Comparison of ENCODE assay signal across 17 cellular contexts in the genomic region with DNA sequence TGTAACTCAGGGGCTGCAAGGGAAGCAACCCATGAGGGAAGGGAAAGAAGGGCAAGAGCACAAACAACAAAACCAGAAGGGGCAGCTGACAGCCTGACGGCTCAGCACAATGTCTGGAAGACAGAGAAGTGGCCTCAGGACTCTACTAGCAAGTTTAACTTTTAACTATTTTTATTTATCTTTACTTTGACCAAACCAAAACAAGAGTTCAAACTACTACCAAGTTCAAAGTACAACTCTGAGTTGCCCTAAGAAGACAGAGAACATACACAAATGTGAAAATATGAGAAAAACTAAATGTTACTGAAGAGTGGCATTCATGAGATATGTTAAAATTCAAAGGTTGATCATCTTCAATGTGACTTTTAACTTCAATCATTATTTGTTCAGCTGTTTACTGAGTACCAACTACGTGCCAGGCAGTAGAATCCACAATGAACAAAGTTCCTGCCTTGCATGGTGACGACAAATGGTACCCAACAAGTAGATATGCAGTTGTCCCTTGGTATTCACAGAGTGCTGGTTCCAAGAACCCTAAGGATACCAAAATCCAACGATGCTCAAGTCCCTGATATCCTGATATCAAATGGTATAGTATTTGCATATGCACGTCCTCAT. TPM values are rescaled to one million over a fixed set of nuclear protein-coding genes. Genes with fewer than 3 reads are reported as not detected.
DNase-seq lines count a peak whose midpoint lies in the region; ATAC-seq and TF ChIP-seq lines count a peak whose summit lies in the region.
"Had no signal": no experiment of that assay in that cellular context is flagged by ENCODE, and none has a peak within 500 bp of the region (broad histone marks: within the 10 kb centered on the region; RNA-seq: fewer than 3 reads in every experiment).

No MANE protein-coding gene starts in this region.

- H2BK15ac ChIP-seq in mesenchymal stem cell (ENCODE audit: low read depth, poor library complexity, severe bottlenecking), result no peak overlapping the region

- TF ChIP-seq CTCF in heart left ventricle (IDR thresholded peaks at IDR 0.05), result no peak
- no peak for TF ChIP-seq CTCF in adrenal gland (IDR thresholded peaks at IDR 0.05)

- H3K23ac ChIP-seq in mesenchymal stem cell (ENCODE audit: low read length in 2 of 2), result no peak overlapping the region

- no peaks in the 10 kb centered on the region for H3K27me3 ChIP-seq in right cardiac atrium (ENCODE audit: control insufficient read depth, insufficient read depth)
- H3K27me3 ChIP-seq in heart left ventricle, result no peaks in the 10 kb centered on the region
- H3K27me3 ChIP-seq in adrenal gland, result no peaks in the 10 kb centered on the region
- H3K27me3 ChIP-seq in mesenchymal stem cell (ENCODE audit: control insufficient read depth in 1 of 2, insufficient read depth in 1 of 2, low read length in 2 of 2), result no peaks in the 10 kb centered on the region
- H3K27me3 ChIP-seq: MG63 had no signal

- WGBS in right cardiac atrium, result 77% methylated on average over 5 of the region's 5 CpGs
- WGBS in heart left ventricle, 4 donors, result 74 to 89% (median 86%) methylated on average over 5 of the region's 5 CpGs
- WGBS in adrenal gland, 4 donors, result 81 to 92% (median 88%) methylated on average over 5 of the region's 5 CpGs
- 94% methylated on average over 3 of the region's 5 CpGs for WGBS in mesenchymal stem cell

- H2AK5ac ChIP-seq in mesenchymal stem cell (ENCODE audit: low read length, severe bottlenecking), result peak overlapping the region; percentile 98

- no peak overlapping the region for H2BK12ac ChIP-seq in mesenchymal stem cell (ENCODE audit: low read length in 2 of 2)

- H3K9me3 ChIP-seq in right cardiac atrium (ENCODE audit: control insufficient read depth, low read length) (no peaks in the 10 kb centered on the region), heart left ventricle (no peaks in the 10 kb centered on the region), adrenal gland (replicated peaks in 1 of 3) (no peaks in the 10 kb centered on the region), mesenchymal stem cell (ENCODE audit: control insufficient read depth, low read length) (no peaks in the 10 kb centered on the region)
- H3K9me3 ChIP-seq: MG63 had no signal

- no peak overlapping the region for H4K91ac ChIP-seq in mesenchymal stem cell (ENCODE audit: low read length)

- H3K4me3 ChIP-seq in right cardiac atrium (ENCODE audit: low read length), result no peak overlapping the region
- no peak overlapping the region for H3K4me3 ChIP-seq in heart left ventricle
- no peak overlapping the region for H3K4me3 ChIP-seq in adrenal gland
- H3K4me3 ChIP-seq in mesenchymal stem cell (ENCODE audit: insufficient read depth in 1 of 2, low read depth in 1 of 2, low read length in 2 of 2), result no peak overlapping the region
- H3K4me3 ChIP-seq: GM23338, MG63 had no signal

- DNase-seq in right cardiac atrium (no peak), heart left ventricle (no peak), adrenal gland (no peak), mesenchymal stem cell (no peak), GM19240 (ENCODE audit: insufficient read length, low spot score) (no peak), COLO668 (lab: John Stamatoyannopoulos, UW; ENCODE audit: unreplicated experiment) (no peak)
- DNase-seq in activated CD4-positive, alpha-beta T cell treated with anti-CD3 and anti-CD28 coated beads, Interleukin-2, amount 50 U/mL, for 48 hours, result no peak
- DNase-seq: AML-193, GF-D8, KBM-7, MG63, NCI-H1694, SHP77 had no signal

- no peak overlapping the region for H2BK120ac ChIP-seq in mesenchymal stem cell (ENCODE audit: low read depth, low read length)

- no peak overlapping the region for H4K8ac ChIP-seq in mesenchymal stem cell (ENCODE audit: low read length)

- H3K36me3 ChIP-seq in heart left ventricle (peaks cover 0 to 78% (median 41%) of the 10 kb centered on the region in 9 donors), adrenal gland (replicated peaks in 1 of 2) (peaks cover 0 to 8% of the 10 kb centered on the region in 2 donors), mesenchymal stem cell (ENCODE audit: control insufficient read depth in 1 of 2, insufficient read depth in 2 of 2, low read depth in 1 of 2, low read length in 2 of 2) (peaks cover 11 to 35% of the 10 kb centered on the region in 2 experiments)

- intact Hi-C loops in right cardiac atrium (cut with DNase I), result loop anchor here in 2 of 4 donors (10.0 kb wide), 2 partner anchors 226 to 236 kb away; no protein-coding TSS in a partner anchor
- intact Hi-C loops in heart left ventricle (cut with DNase I), result loop anchor here in 3 of 10 donors (5.0 to 10.0 kb wide), 3 partner anchors 146 to 266 kb away; a partner anchor contains a TSS
- intact Hi-C loops in adrenal gland (cut with DNase I), result loop anchor here in 1 of 2 donors (10.0 kb wide), 1 partner anchor 94 kb away; no protein-coding TSS in a partner anchor

- H3K9ac ChIP-seq in mesenchymal stem cell (ENCODE audit: low read length), result no peak overlapping the region

- peak overlapping the region; percentile 4 for H3K4me2 ChIP-seq in mesenchymal stem cell (ENCODE audit: low read length, poor library complexity, severe bottlenecking)
- H3K4me2 ChIP-seq: GM23338 had no signal

- peak overlapping the region; percentile 74 for H2BK5ac ChIP-seq in mesenchymal stem cell (ENCODE audit: low read depth, low read length, poor library complexity, severe bottlenecking)

- H3K4ac ChIP-seq in mesenchymal stem cell (ENCODE audit: low read depth in 1 of 2, low read length in 2 of 2), result no peak overlapping the region

- no peak for TF ChIP-seq POLR2A in heart left ventricle (IDR thresholded peaks at IDR 0.05)
- TF ChIP-seq POLR2A in adrenal gland (IDR thresholded peaks at IDR 0.05), result no peak

- peaks cover 10% of the 10 kb centered on the region for H3K79me1 ChIP-seq in mesenchymal stem cell (replicated peaks; ENCODE audit: low read length, poor library complexity, severe bottlenecking)

- ATAC-seq in right cardiac atrium (no peak), heart left ventricle (no peak), GM21360 (IDR thresholded peaks at IDR 0.05; ENCODE audit: unreplicated experiment) (no peak)
- ATAC-seq: GM23338, Panc1 had no signal

- H3K14ac ChIP-seq in mesenchymal stem cell (ENCODE audit: low read length in 2 of 2), result no peak overlapping the region

- H3K27ac ChIP-seq in right cardiac atrium (ENCODE audit: low read length) (peak overlapping the region; percentile 15), heart left ventricle (peak overlapping the region in 1 of 12 donors; percentile 16), adrenal gland (peak overlapping the region in 4 of 5 donors; percentile 38 to 51 (median 43)), mesenchymal stem cell (ENCODE audit: low read length, poor library complexity, severe bottlenecking) (peak overlapping the region; percentile 98)
- H3K27ac ChIP-seq: HL-60 had no signal

- H2AFZ ChIP-seq in mesenchymal stem cell (ENCODE audit: low read depth, low read length), result no peak overlapping the region
- H2AFZ ChIP-seq: GM23338 had no signal

- H3K4me1 ChIP-seq in right cardiac atrium (ENCODE audit: control insufficient read depth, insufficient read depth, low read length) (peaks cover 25% of the 10 kb centered on the region), heart left ventricle (peaks cover 4 to 63% (median 41%) of the 10 kb centered on the region in 12 donors), adrenal gland (replicated peaks in 1 of 2) (peaks cover 25 to 59% of the 10 kb centered on the region in 2 donors), mesenchymal stem cell (ENCODE audit: control insufficient read depth, insufficient read depth, low read depth, low read length) (peaks cover 28% of the 10 kb centered on the region)

- peak overlapping the region in 1 of 2 experiments; percentile 75 for H3K18ac ChIP-seq in mesenchymal stem cell (ENCODE audit: low read depth in 1 of 2, low read length in 2 of 2)

RNA-seq across cellular contexts. Expression of a gene that starts 19.7 kb away (rescaled TPM):
- total RNA-seq in right cardiac atrium (100 to 1,000 TPM in 3 of 4 donors, 10 to 100 TPM in 1; 92.4 to 108 (median 104) TPM), heart left ventricle (100 to 1,000 TPM in 4 of 9 donors, 10 to 100 TPM in 5; 59.5 to 133 (median 98.7) TPM), adrenal gland (100 to 1,000 TPM in 3 of 8 donors, 10 to 100 TPM in 5; 33.1 to 136 (median 72.8) TPM)
- polyA plus RNA-seq in right cardiac atrium (29.0 TPM), heart left ventricle (10 to 100 TPM; 16.7 to 54.6 TPM), adrenal gland (10 to 100 TPM; 30.5 to 85.7 (median 37.0) TPM)
- 37.7 TPM for polyA plus RNA-seq in mesenchymal stem cell (2013, experiment 1 of 2)
- 36.7 TPM for polyA plus RNA-seq in mesenchymal stem cell (2013, experiment 2 of 2)
